8 cellular contexts compared by ENCODE assay signal in genomic region chr17:79087428-79088143, GRCh38. TPM values are rescaled to one million over a fixed set of nuclear protein-coding genes. Genes with fewer than 3 reads are reported as not detected.
DNase-seq lines count a peak whose midpoint lies in the region; ATAC-seq and TF ChIP-seq lines count a peak whose summit lies in the region.

No MANE protein-coding gene starts in this region.

- TF ChIP-seq CTCF in HFFc6 (IDR thresholded peaks at IDR 0.05) (peak; percentile 96), endothelial cell (IDR thresholded peaks at IDR 0.05; ENCODE audit: unreplicated experiment) (peak; percentile 95), mucosa of descending colon (IDR thresholded peaks at IDR 0.05) (peak; percentile 84)

- peak; percentile 65 for DNase-seq in CD1c-positive myeloid dendritic cell (ENCODE audit: extremely low spot score)
- DNase-seq in HFFc6: peak; percentile 26
- DNase-seq in NCI-H69 (lab: John Stamatoyannopoulos, UW): peak; percentile 75
- DNase-seq in activated CD8-positive, alpha-beta memory T cell treated with anti-CD3 and anti-CD28 coated beads, Interleukin-2, amount 10 ng/mL, durations not matched to agents 7 days and 5 days: peak; percentile 78
- peak; percentile 89 for DNase-seq in endothelial cell (ENCODE audit: low spot score)
- DNase-seq in mucosa of descending colon: peak in 2 of 3 donors; percentile 86
- peak; percentile 33 to 61 for DNase-seq in stimulated activated CD8-positive, alpha-beta memory T cell treated with anti-CD3 and anti-CD28 coated beads, Interleukin-7, amount 100 ng/mL, for 1 hour (ENCODE audit: low read depth in 2 of 2)

- peak; percentile 82 for ATAC-seq in activated CD8-positive, alpha-beta memory T cell treated with anti-CD3 and anti-CD28 coated beads, Interleukin-2, amount 10 ng/mL, durations not matched to agents 7 days and 5 days
- ATAC-seq in mucosa of descending colon (peak; percentile 79), GM21381 (IDR thresholded peaks at IDR 0.05; ENCODE audit: unreplicated experiment) (no peak)

- H3K36me3 ChIP-seq in mucosa of descending colon (ENCODE audit: low read depth): peaks cover 3% of the 10 kb centered on the region

- no peak overlapping the region for H3K4me3 ChIP-seq in mucosa of descending colon

- H3K36me3 Mint-ChIP-seq in HFFc6 (ENCODE audit: low read depth) (no peaks in the 10 kb centered on the region), endothelial cell (ENCODE audit: low read depth, unreplicated experiment) (no peaks in the 10 kb centered on the region)
- no peaks in the 10 kb centered on the region for H3K36me3 Mint-ChIP-seq in activated CD8-positive, alpha-beta memory T cell treated with anti-CD3 and anti-CD28 coated beads, Interleukin-2, amount 10 ng/mL, durations not matched to agents 7 days and 5 days

- no peak overlapping the region for H3K4me3 Mint-ChIP-seq in HFFc6
- no peak overlapping the region for H3K4me3 Mint-ChIP-seq in activated CD8-positive, alpha-beta memory T cell treated with anti-CD3 and anti-CD28 coated beads, Interleukin-2, amount 10 ng/mL, durations not matched to agents 7 days and 5 days
- no peak overlapping the region for H3K4me3 Mint-ChIP-seq in endothelial cell (ENCODE audit: unreplicated experiment)

- H3K27ac Mint-ChIP-seq in HFFc6 (no peak overlapping the region), endothelial cell (ENCODE audit: unreplicated experiment) (no peak overlapping the region)
- no peak overlapping the region for H3K27ac Mint-ChIP-seq in activated CD8-positive, alpha-beta memory T cell treated with anti-CD3 and anti-CD28 coated beads, Interleukin-2, amount 10 ng/mL, durations not matched to agents 7 days and 5 days

- no peaks in the 10 kb centered on the region for H3K9me3 Mint-ChIP-seq in HFFc6
- no peaks in the 10 kb centered on the region for H3K9me3 Mint-ChIP-seq in activated CD8-positive, alpha-beta memory T cell treated with anti-CD3 and anti-CD28 coated beads, Interleukin-2, amount 10 ng/mL, durations not matched to agents 7 days and 5 days (ENCODE audit: low read depth)
- H3K9me3 Mint-ChIP-seq in endothelial cell (ENCODE audit: unreplicated experiment): no peaks in the 10 kb centered on the region

- H3K27me3 Mint-ChIP-seq in HFFc6 (ENCODE audit: insufficient read depth) (peaks cover 2% of the 10 kb centered on the region; the same call in 1 of the 2 replicates), endothelial cell (ENCODE audit: unreplicated experiment) (peaks cover 6% of the 10 kb centered on the region)
- H3K27me3 Mint-ChIP-seq in activated CD8-positive, alpha-beta memory T cell treated with anti-CD3 and anti-CD28 coated beads, Interleukin-2, amount 10 ng/mL, durations not matched to agents 7 days and 5 days: no peaks in the 10 kb centered on the region

- H3K4me1 Mint-ChIP-seq in HFFc6 (ENCODE audit: low read depth): peaks cover 6% of the 10 kb centered on the region; the same call in 1 of the 2 replicates
- H3K4me1 Mint-ChIP-seq in activated CD8-positive, alpha-beta memory T cell treated with anti-CD3 and anti-CD28 coated beads, Interleukin-2, amount 10 ng/mL, durations not matched to agents 7 days and 5 days: peaks cover 2% of the 10 kb centered on the region
- no peaks in the 10 kb centered on the region for H3K4me1 Mint-ChIP-seq in endothelial cell (ENCODE audit: unreplicated experiment)

- CTCF ChIA-PET in activated CD8-positive, alpha-beta memory T cell treated with anti-CD3 and anti-CD28 coated beads, Interleukin-2, amount 10 ng/mL, durations not matched to agents 7 days and 5 days (lab: Charles Lee): interaction anchor here (0.6 to 6.9 kb wide), 15 partner anchors 11 to 315 kb away, joined by 3 to 96 read pairs (median 4); partner anchors contain the start of gene ENGASE

- intact Hi-C loops in mucosa of descending colon (cut with DNase I, micrococcal nuclease): loop anchor here in 1 of 2 donors (10.0 kb wide), 1 partner anchor 307 kb away; no protein-coding TSS in a partner anchor

- H3K4me1 ChIP-seq in mucosa of descending colon (ENCODE audit: low read depth): no peaks in the 10 kb centered on the region

- H3K9me3 ChIP-seq in mucosa of descending colon: no peaks in the 10 kb centered on the region

RNA-seq across cellular contexts. Expression of gene ENGASE, which starts 13.0 kb away (rescaled TPM):
- total RNA-seq in HFFc6 (2021; fragmentation: NEBNext Ultra II Directional; extraction: Animal tissue kit (Norgen Biotek cat#: 25700)): 10 to 100 TPM; 11.1 to 13.8 (median 11.8) TPM
- 10 to 100 TPM; 42.9 to 45.7 TPM for total RNA-seq in activated CD8-positive, alpha-beta memory T cell treated with anti-CD3 and anti-CD28 coated beads, Interleukin-2, amount 10 ng/mL, durations not matched to agents 7 days and 5 days
- total RNA-seq in endothelial cell (ENCODE audit: unreplicated experiment) (31.6 TPM), mucosa of descending colon (100 to 1,000 TPM in 1 of 3 donors, 10 to 100 TPM in 2; 89.6 to 160 (median 97.4) TPM)

Comparison
In these comparisons a context has a peak if more than half of its experiments do, and no peak if none do; other contexts are left out.
1. DNase-seq: peak in every context shown above with its lines; median percentile 89 in endothelial cell; 86 in mucosa of descending colon; 78 in activated CD8-positive, alpha-beta memory T cell treated with anti-CD3 and anti-CD28 coated beads, Interleukin-2, amount 10 ng/mL, durations not matched to agents 7 days and 5 days; 75 in NCI-H69; 65 in CD1c-positive myeloid dendritic cell; 47 in stimulated activated CD8-positive, alpha-beta memory T cell treated with anti-CD3 and anti-CD28 coated beads, Interleukin-7, amount 100 ng/mL, for 1 hour; 26 in HFFc6.